In genomic region chr16:30600215-30600614, GRCh38 we compare ENCODE assay signal across 20 cellular contexts. TPM values are rescaled to one million over a fixed set of nuclear protein-coding genes. Genes with fewer than 3 reads are reported as not detected.
DNase-seq lines count a peak whose midpoint lies in the region; ATAC-seq, FAIRE-seq and TF ChIP-seq lines count a peak whose summit lies in the region.
"Had no signal": no experiment of that assay in that cellular context is flagged by ENCODE, and none has a peak within 500 bp of the region (broad histone marks: within the 10 kb centered on the region; RNA-seq: fewer than 3 reads in every experiment).

No MANE protein-coding gene starts in this region.

- no peak for FAIRE-seq in A549 (lab: Jason Lieb, UNC)
- FAIRE-seq: GM19239 had no signal

- H3K36me3 ChIP-seq in breast epithelium: peaks cover 12% of the 10 kb centered on the region

- TF ChIP-seq POLR2A in A549 (IDR thresholded peaks at IDR 0.05; ENCODE audit: low read length) (no peak), breast epithelium (IDR thresholded peaks at IDR 0.05) (no peak)

- ATAC-seq in A549: no peak
- ATAC-seq: Panc1, T-helper 17 cell had no signal

- H3K9me3 ChIP-seq in A549: 0 out of 3 replicates have a peak, but pooled peaks cover 7% of the 10 kb centered on the region
- no peaks in the 10 kb centered on the region for H3K9me3 ChIP-seq in breast epithelium
- H3K9me3 ChIP-seq: MG63 had no signal

- POLR2A ChIA-PET in A549 (lab: Yijun Ruan, JAX): interaction anchor here (1.1 kb wide), 1 partner anchor 10 kb away, joined by 4 read pairs; the partner anchor contains the start of gene ZNF689

- TF ChIP-seq EP300 in A549 (IDR thresholded peaks at IDR 0.05): no peak

- intact Hi-C loops in breast epithelium (cut with DNase I; ENCODE audit: low total_unique reads): no loop called here

- CTCF ChIA-PET in A549 (lab: Yijun Ruan, JAX): interaction anchor here (0.8 to 7.1 kb wide), 6 partner anchors 10 to 170 kb away, joined by 3 to 27 read pairs (median 10); partner anchors contain the start of genes DCTPP1 and SEPHS2

- H3K4me1 ChIP-seq in A549 (no peaks in the 10 kb centered on the region), breast epithelium (no peaks in the 10 kb centered on the region)

- no peaks in the 10 kb centered on the region for H3K27me3 ChIP-seq in breast epithelium
- H3K27me3 ChIP-seq: MG63 had no signal

- WGBS in A549 (ENCODE audit: missing lambda C conversion rate): 91% methylated on average over 3 of the region's 3 CpGs

- H3K27ac ChIP-seq in A549 (no peak overlapping the region), VCaP (peak overlapping the region; percentile 50), breast epithelium (no peak overlapping the region)
- H3K27ac ChIP-seq: HL-60 had no signal

- no peak for TF ChIP-seq CTCF in A549 (IDR thresholded peaks at IDR 0.05)
- no peak for TF ChIP-seq CTCF in VCaP (conservative IDR thresholded peaks at IDR 0.05)
- TF ChIP-seq CTCF in breast epithelium (IDR thresholded peaks at IDR 0.05): no peak

- TF ChIP-seq RAD21 in A549 (conservative IDR thresholded peaks at IDR 0.05 in 1 of 2, IDR thresholded peaks at IDR 0.05 in 1 of 2): no peak

- DNase-seq in A549 (ENCODE audit: low read depth in 1 of 2, low spot score in 1 of 2) (no peak), COLO668 (lab: John Stamatoyannopoulos, UW; ENCODE audit: unreplicated experiment) (peak; percentile 8), breast epithelium (ENCODE audit: low spot score in 2 of 2) (no peak), NCI-H446 treated with DMSO at 0.1 percent for 48 hours (lab: John Stamatoyannopoulos, UW) (no peak), islet precursor cell (no peak)
- DNase-seq: ACHN, C1 segment of cervical spinal cord, GF-D8, H9, Kasumi-1, MG63, NCI-H1048, NCI-H1694, NCI-H2081 treated with DMSO at 0.1 percent for 48 hours, NCI-H526 treated with DMSO at 0.1 percent for 48 hours, T-helper 17 cell had no signal

- H3K4me3 ChIP-seq in A549: no peak overlapping the region
- no peak overlapping the region for H3K4me3 ChIP-seq in breast epithelium
- H3K4me3 ChIP-seq: MG63 had no signal

- H3K4me2 ChIP-seq in A549: no peak overlapping the region

TF ChIP-seq in A549, 52 proteins besides CTCF, POLR2A, EP300 and RAD21:
- TF ChIP-seq CEBPB (IDR thresholded peaks at IDR 0.05) (no peak), FOXS1 (CRISPR knock-in tag; IDR thresholded peaks at IDR 0.05) (no peak), NPAS2 (CRISPR knock-in tag; IDR thresholded peaks at IDR 0.05; ENCODE audit: borderline replicate concordance) (no peak), MAFK (IDR thresholded peaks at IDR 0.05; ENCODE audit: partially characterized antibody) (peak; percentile 39), BCL3 (IDR thresholded peaks at IDR 0.05) (no peak), REST (IDR thresholded peaks at IDR 0.05) (no peak), CHD4 (IDR thresholded peaks at IDR 0.05; ENCODE audit: borderline replicate concordance) (no peak), BHLHE40 (IDR thresholded peaks at IDR 0.05; ENCODE audit: low read depth, low read length) (no peak), GATA3 (IDR thresholded peaks at IDR 0.05; ENCODE audit: borderline replicate concordance) (no peak)
TF ChIP-seq in A549: peak in this region for 1.

RNA-seq across cellular contexts. Expression of gene ZNF689, which starts 10.0 kb away (rescaled TPM):
- polyA plus RNA-seq in A549 (2011; rRNA removed) (6.8 and 7.1 TPM in 2 replicates), A549 (2017; fragmentation: RNase III; extraction: RNeasy Plus Mini Kit Qiagen cat#74134 plus additional on column Dnase treatment) (6.5 to 7.4 TPM (median 7.0 TPM) in 3 replicates)
- 4.9 and 8.9 TPM in 2 replicates for polyA plus RNA-seq in A549 (2012; cell fraction: cytosol; rRNA removed)
- 9.3 and 12.7 TPM in 2 replicates for polyA plus RNA-seq in A549 (2012; cell fraction: nucleus; rRNA removed)
- 7.9 and 11.1 TPM in 2 replicates for polyA minus RNA-seq in A549 (2011; rRNA and poly(A)+ RNA removed)
- 10 to 100 TPM in 2 of 3 donors, 1 to 10 TPM in 1; 7.0 to 15.4 (median 12.8) TPM for total RNA-seq in breast epithelium

RNA-seq across cellular contexts. Expression of gene ZNF785, which starts 14.7 kb away (rescaled TPM):
- not detected in 2 replicates for polyA plus RNA-seq in A549 (2011; rRNA removed)
- not detected in 2 replicates for polyA plus RNA-seq in A549 (2012; cell fraction: cytosol; rRNA removed)
- polyA plus RNA-seq in A549 (2012; cell fraction: nucleus; rRNA removed): not detected in 2 replicates
- polyA plus RNA-seq in A549 (2017; fragmentation: RNase III; extraction: RNeasy Plus Mini Kit Qiagen cat#74134 plus additional on column Dnase treatment): not detected in 3 replicates
- polyA minus RNA-seq in A549 (2011; rRNA and poly(A)+ RNA removed): not detected in 2 replicates
- 10 to 100 TPM in 2 of 3 donors, 1 to 10 TPM in 1; 6.7 to 14.4 (median 12.0) TPM for total RNA-seq in breast epithelium

RNA-seq across cellular contexts. Expression of gene ZNF688, which starts 28.7 kb away (rescaled TPM):
- polyA plus RNA-seq in A549 (2011; rRNA removed): 4.8 and 6.7 TPM in 2 replicates
- polyA plus RNA-seq in A549 (2012; cell fraction: cytosol; rRNA removed): 5.1 and 5.6 TPM in 2 replicates
- 3.5 and 4.5 TPM in 2 replicates for polyA plus RNA-seq in A549 (2012; cell fraction: nucleus; rRNA removed)
- 4.6 to 5.4 TPM (median 4.8 TPM) in 3 replicates for polyA plus RNA-seq in A549 (2017; fragmentation: RNase III; extraction: RNeasy Plus Mini Kit Qiagen cat#74134 plus additional on column Dnase treatment)
- 1.6 and 2.4 TPM in 2 replicates for polyA minus RNA-seq in A549 (2011; rRNA and poly(A)+ RNA removed)
- 10 to 100 TPM; 17.4 to 18.4 (median 18.4) TPM for total RNA-seq in breast epithelium

RNA-seq across cellular contexts. Expression of gene ZNF764, which starts 42.0 kb away (rescaled TPM):
- 2.9 and 3.0 TPM in 2 replicates for polyA plus RNA-seq in A549 (2011; rRNA removed)
- 3.6 and 4.5 TPM in 2 replicates for polyA plus RNA-seq in A549 (2012; cell fraction: cytosol; rRNA removed)
- 5.7 and 6.5 TPM in 2 replicates for polyA plus RNA-seq in A549 (2012; cell fraction: nucleus; rRNA removed)
- 3.5 to 4.0 TPM (median 4.0 TPM) in 3 replicates for polyA plus RNA-seq in A549 (2017; fragmentation: RNase III; extraction: RNeasy Plus Mini Kit Qiagen cat#74134 plus additional on column Dnase treatment)
- polyA minus RNA-seq in A549 (2011; rRNA and poly(A)+ RNA removed): 2.0 and 3.1 TPM in 2 replicates
- 1 to 10 TPM; 4.0 to 8.2 (median 7.5) TPM for total RNA-seq in breast epithelium

RNA-seq across cellular contexts. Expression of gene PRR14, which starts 50.5 kb away (rescaled TPM):
- polyA plus RNA-seq in A549 (2011; rRNA removed) (6.3 and 8.4 TPM in 2 replicates), A549 (2017; fragmentation: RNase III; extraction: RNeasy Plus Mini Kit Qiagen cat#74134 plus additional on column Dnase treatment) (16.2 to 19.2 TPM (median 18.2 TPM) in 3 replicates)
- polyA plus RNA-seq in A549 (2012; cell fraction: cytosol; rRNA removed): 11.7 and 14.9 TPM in 2 replicates
- 38.4 and 39.3 TPM in 2 replicates for polyA plus RNA-seq in A549 (2012; cell fraction: nucleus; rRNA removed)
- 2.4 and 5.7 TPM in 2 replicates for polyA minus RNA-seq in A549 (2011; rRNA and poly(A)+ RNA removed)
- total RNA-seq in breast epithelium: 10 to 100 TPM; 21.3 to 30.2 (median 26.9) TPM
